1 cellular context compared by ENCODE assay signal in the genomic region with DNA sequence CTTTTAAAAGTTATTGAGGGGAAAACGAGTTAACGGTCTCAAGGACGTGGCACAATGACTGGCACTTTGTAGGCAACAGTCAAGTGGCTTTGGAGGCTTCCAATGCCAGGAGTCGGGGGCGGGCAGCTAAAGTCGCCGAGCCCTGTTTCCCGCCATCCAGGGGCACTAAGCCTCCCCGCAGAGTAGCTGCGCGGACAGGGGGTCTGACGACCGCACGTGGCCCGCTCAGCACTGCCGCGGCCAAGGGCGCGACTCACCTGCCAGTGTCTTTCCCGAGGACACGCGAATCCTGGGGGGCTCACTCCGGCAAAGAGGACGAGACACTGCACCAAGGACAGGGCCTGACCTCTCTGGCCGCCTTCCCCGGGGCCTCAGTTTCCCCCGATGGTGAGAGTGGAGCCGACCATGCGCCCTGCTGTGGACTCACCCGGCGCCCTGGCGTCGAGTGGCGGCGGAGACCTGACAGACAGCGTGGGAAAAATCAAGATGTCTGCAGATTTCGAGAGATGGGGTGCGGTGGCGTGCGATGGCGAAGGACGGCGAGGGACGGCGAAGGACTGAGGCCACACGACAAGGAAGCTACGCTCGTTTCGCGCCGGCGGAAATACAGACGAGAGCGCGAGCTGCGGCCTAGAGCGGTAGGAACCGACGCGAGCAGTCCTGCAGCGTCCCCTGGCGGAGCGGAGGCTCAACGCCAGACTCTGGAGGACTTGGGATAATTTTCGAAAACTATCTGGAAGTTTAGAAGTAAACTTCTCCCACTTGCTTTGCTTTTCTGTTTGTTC.
TF ChIP-seq lines count a peak whose summit lies in the region.

A gene (minus strand): TSS at position 559 of the 785 bp plus-strand sequence.

TF ChIP-seq in HepG2, 621 proteins besides CTCF, POLR2A, EP300 and RAD21 (continued from another document and continues in another):
- TF ChIP-seq, protein P1, sequence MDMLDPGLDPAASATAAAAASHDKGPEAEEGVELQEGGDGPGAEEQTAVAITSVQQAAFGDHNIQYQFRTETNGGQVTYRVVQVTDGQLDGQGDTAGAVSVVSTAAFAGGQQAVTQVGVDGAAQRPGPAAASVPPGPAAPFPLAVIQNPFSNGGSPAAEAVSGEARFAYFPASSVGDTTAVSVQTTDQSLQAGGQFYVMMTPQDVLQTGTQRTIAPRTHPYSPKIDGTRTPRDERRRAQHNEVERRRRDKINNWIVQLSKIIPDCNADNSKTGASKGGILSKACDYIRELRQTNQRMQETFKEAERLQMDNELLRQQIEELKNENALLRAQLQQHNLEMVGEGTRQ (IDR thresholded peaks at IDR 0.05; ENCODE audit: low read depth, low read length): no peak
- TF ChIP-seq, protein P1 (CRISPR knock-in tag; IDR thresholded peaks at IDR 0.05; ENCODE audit: borderline replicate concordance): peak; percentile 57; the same call in 1 of the 2 replicates
- TF ChIP-seq, protein P2, sequence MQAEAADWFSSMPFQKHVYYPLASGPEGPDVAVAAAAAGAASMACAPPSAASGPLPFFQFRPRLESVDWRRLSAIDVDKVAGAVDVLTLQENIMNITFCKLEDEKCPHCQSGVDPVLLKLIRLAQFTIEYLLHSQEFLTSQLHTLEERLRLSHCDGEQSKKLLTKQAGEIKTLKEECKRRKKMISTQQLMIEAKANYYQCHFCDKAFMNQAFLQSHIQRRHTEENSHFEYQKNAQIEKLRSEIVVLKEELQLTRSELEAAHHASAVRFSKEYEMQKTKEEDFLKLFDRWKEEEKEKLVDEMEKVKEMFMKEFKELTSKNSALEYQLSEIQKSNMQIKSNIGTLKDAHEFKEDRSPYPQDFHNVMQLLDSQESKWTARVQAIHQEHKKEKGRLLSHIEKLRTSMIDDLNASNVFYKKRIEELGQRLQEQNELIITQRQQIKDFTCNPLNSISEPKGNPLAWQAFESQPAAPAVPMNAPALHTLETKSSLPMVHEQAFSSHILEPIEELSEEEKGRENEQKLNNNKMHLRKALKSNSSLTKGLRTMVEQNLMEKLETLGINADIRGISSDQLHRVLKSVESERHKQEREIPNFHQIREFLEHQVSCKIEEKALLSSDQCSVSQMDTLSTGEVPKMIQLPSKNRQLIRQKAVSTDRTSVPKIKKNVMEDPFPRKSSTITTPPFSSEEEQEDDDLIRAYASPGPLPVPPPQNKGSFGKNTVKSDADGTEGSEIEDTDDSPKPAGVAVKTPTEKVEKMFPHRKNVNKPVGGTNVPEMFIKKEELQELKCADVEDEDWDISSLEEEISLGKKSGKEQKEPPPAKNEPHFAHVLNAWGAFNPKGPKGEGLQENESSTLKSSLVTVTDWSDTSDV (CRISPR knock-in tag; IDR thresholded peaks at IDR 0.05): peak; percentile 98
- TF ChIP-seq ZBTB20 (CRISPR knock-in tag; IDR thresholded peaks at IDR 0.05; ENCODE audit: borderline replicate concordance, low read depth): peak; percentile 98
- peak; percentile 98 for TF ChIP-seq ZNF776 (CRISPR knock-in tag; IDR thresholded peaks at IDR 0.05)
- TF ChIP-seq ZNF296 (CRISPR knock-in tag; conservative IDR thresholded peaks at IDR 0.05): peak; percentile 91
- TF ChIP-seq, protein P3, sequence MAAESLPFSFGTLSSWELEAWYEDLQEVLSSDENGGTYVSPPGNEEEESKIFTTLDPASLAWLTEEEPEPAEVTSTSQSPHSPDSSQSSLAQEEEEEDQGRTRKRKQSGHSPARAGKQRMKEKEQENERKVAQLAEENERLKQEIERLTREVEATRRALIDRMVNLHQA (CRISPR knock-in tag; IDR thresholded peaks at IDR 0.05): peak; percentile 83; the same call in 1 of the 2 replicates
- TF ChIP-seq, protein P4, sequence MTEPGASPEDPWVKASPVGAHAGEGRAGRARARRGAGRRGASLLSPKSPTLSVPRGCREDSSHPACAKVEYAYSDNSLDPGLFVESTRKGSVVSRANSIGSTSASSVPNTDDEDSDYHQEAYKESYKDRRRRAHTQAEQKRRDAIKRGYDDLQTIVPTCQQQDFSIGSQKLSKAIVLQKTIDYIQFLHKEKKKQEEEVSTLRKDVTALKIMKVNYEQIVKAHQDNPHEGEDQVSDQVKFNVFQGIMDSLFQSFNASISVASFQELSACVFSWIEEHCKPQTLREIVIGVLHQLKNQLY (CRISPR knock-in tag; IDR thresholded peaks at IDR 0.05): peak; percentile 88; the same call in 1 of the 2 replicates
- TF ChIP-seq ZNF768 (CRISPR knock-in tag; IDR thresholded peaks at IDR 0.05): peak; percentile 91
- TF ChIP-seq SIN3B (IDR thresholded peaks at IDR 0.05; ENCODE audit: low read length): peak; percentile 86
- peak; percentile 79; the same call in 1 of the 2 replicates for TF ChIP-seq DNMT3B (CRISPR knock-in tag; conservative IDR thresholded peaks at IDR 0.05)
- TF ChIP-seq FOXK2 (IDR thresholded peaks at IDR 0.05): peak; percentile 72
- TF ChIP-seq, protein P5, sequence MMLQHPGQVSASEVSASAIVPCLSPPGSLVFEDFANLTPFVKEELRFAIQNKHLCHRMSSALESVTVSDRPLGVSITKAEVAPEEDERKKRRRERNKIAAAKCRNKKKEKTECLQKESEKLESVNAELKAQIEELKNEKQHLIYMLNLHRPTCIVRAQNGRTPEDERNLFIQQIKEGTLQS (CRISPR knock-in tag; IDR thresholded peaks at IDR 0.05): peak; percentile 85
- TF ChIP-seq NR2F6 (IDR thresholded peaks at IDR 0.05): peak; percentile 33; the same call in 1 of the 2 replicates
- peak; percentile 91 for TF ChIP-seq NR2F6 (CRISPR knock-in tag; IDR thresholded peaks at IDR 0.05)
- peak; percentile 99 for TF ChIP-seq BRCA1 (CRISPR knock-in tag; IDR thresholded peaks at IDR 0.05)
- peak; percentile 99 for TF ChIP-seq IRX3 (CRISPR knock-in tag; IDR thresholded peaks at IDR 0.05; ENCODE audit: borderline replicate concordance, low read depth)
- TF ChIP-seq, protein P6, sequence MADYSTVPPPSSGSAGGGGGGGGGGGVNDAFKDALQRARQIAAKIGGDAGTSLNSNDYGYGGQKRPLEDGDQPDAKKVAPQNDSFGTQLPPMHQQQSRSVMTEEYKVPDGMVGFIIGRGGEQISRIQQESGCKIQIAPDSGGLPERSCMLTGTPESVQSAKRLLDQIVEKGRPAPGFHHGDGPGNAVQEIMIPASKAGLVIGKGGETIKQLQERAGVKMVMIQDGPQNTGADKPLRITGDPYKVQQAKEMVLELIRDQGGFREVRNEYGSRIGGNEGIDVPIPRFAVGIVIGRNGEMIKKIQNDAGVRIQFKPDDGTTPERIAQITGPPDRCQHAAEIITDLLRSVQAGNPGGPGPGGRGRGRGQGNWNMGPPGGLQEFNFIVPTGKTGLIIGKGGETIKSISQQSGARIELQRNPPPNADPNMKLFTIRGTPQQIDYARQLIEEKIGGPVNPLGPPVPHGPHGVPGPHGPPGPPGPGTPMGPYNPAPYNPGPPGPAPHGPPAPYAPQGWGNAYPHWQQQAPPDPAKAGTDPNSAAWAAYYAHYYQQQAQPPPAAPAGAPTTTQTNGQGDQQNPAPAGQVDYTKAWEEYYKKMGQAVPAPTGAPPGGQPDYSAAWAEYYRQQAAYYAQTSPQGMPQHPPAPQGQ (CRISPR knock-in tag; IDR thresholded peaks at IDR 0.05; ENCODE audit: borderline replicate concordance): peak; percentile 99
- TF ChIP-seq PAWR (CRISPR knock-in tag; IDR thresholded peaks at IDR 0.05; ENCODE audit: borderline replicate concordance): peak; percentile 99
- TF ChIP-seq, protein P7, sequence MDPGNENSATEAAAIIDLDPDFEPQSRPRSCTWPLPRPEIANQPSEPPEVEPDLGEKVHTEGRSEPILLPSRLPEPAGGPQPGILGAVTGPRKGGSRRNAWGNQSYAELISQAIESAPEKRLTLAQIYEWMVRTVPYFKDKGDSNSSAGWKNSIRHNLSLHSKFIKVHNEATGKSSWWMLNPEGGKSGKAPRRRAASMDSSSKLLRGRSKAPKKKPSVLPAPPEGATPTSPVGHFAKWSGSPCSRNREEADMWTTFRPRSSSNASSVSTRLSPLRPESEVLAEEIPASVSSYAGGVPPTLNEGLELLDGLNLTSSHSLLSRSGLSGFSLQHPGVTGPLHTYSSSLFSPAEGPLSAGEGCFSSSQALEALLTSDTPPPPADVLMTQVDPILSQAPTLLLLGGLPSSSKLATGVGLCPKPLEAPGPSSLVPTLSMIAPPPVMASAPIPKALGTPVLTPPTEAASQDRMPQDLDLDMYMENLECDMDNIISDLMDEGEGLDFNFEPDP (CRISPR knock-in tag; conservative IDR thresholded peaks at IDR 0.05): peak; percentile 100
- TF ChIP-seq SMAD1 (CRISPR knock-in tag; IDR thresholded peaks at IDR 0.05; ENCODE audit: borderline replicate concordance, low read depth): peak; percentile 99; the same call in 1 of the 2 replicates
- peak; percentile 99 for TF ChIP-seq CCDC6 (CRISPR knock-in tag; IDR thresholded peaks at IDR 0.05)
- peak; percentile 99 for TF ChIP-seq ASH2L (IDR thresholded peaks at IDR 0.05; ENCODE audit: insufficient read length, low read depth, low read length)
- peak; percentile 82 for TF ChIP-seq ZNF143 (CRISPR knock-in tag; IDR thresholded peaks at IDR 0.05)
- peak; percentile 94 for TF ChIP-seq SKI (IDR thresholded peaks at IDR 0.05; ENCODE audit: partially characterized antibody)
- TF ChIP-seq ZNF788 (CRISPR knock-in tag; IDR thresholded peaks at IDR 0.05; ENCODE audit: borderline replicate concordance): peak; percentile 100
- TF ChIP-seq, protein P8, sequence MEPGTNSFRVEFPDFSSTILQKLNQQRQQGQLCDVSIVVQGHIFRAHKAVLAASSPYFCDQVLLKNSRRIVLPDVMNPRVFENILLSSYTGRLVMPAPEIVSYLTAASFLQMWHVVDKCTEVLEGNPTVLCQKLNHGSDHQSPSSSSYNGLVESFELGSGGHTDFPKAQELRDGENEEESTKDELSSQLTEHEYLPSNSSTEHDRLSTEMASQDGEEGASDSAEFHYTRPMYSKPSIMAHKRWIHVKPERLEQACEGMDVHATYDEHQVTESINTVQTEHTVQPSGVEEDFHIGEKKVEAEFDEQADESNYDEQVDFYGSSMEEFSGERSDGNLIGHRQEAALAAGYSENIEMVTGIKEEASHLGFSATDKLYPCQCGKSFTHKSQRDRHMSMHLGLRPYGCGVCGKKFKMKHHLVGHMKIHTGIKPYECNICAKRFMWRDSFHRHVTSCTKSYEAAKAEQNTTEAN (CRISPR knock-in tag; conservative IDR thresholded peaks at IDR 0.05): peak; percentile 93
- TF ChIP-seq ZFX (CRISPR knock-in tag; IDR thresholded peaks at IDR 0.05; ENCODE audit: low read depth): peak; percentile 99
- TF ChIP-seq ZNF207 (IDR thresholded peaks at IDR 0.05; ENCODE audit: borderline replicate concordance): no peak
- peak; percentile 83; the same call in 1 of the 2 replicates for TF ChIP-seq ZKSCAN5 (CRISPR knock-in tag; IDR thresholded peaks at IDR 0.05)
- peak; percentile 100 for TF ChIP-seq KDM4B (CRISPR knock-in tag; IDR thresholded peaks at IDR 0.05)
- TF ChIP-seq, protein P9, sequence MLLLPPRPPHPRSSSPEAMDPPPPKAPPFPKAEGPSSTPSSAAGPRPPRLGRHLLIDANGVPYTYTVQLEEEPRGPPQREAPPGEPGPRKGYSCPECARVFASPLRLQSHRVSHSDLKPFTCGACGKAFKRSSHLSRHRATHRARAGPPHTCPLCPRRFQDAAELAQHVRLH (CRISPR knock-in tag; IDR thresholded peaks at IDR 0.05; ENCODE audit: borderline replicate concordance, low read depth): peak; percentile 100
- peak; percentile 27; the same call in 1 of the 2 replicates for TF ChIP-seq ZFP62 (CRISPR knock-in tag; IDR thresholded peaks at IDR 0.05)
- peak; percentile 94 for TF ChIP-seq ZNF780A (CRISPR knock-in tag; IDR thresholded peaks at IDR 0.05)
- TF ChIP-seq MTF1 (CRISPR knock-in tag; IDR thresholded peaks at IDR 0.05): peak; percentile 91
- TF ChIP-seq, protein P10, sequence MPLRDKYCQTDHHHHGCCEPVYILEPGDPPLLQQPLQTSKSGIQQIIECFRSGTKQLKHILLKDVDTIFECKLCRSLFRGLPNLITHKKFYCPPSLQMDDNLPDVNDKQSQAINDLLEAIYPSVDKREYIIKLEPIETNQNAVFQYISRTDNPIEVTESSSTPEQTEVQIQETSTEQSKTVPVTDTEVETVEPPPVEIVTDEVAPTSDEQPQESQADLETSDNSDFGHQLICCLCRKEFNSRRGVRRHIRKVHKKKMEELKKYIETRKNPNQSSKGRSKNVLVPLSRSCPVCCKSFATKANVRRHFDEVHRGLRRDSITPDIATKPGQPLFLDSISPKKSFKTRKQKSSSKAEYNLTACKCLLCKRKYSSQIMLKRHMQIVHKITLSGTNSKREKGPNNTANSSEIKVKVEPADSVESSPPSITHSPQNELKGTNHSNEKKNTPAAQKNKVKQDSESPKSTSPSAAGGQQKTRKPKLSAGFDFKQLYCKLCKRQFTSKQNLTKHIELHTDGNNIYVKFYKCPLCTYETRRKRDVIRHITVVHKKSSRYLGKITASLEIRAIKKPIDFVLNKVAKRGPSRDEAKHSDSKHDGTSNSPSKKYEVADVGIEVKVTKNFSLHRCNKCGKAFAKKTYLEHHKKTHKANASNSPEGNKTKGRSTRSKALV (CRISPR knock-in tag; IDR thresholded peaks at IDR 0.05): peak; percentile 98
- peak; percentile 95 for TF ChIP-seq ZNF335 (CRISPR knock-in tag; IDR thresholded peaks at IDR 0.05)
- TF ChIP-seq, protein P11, sequence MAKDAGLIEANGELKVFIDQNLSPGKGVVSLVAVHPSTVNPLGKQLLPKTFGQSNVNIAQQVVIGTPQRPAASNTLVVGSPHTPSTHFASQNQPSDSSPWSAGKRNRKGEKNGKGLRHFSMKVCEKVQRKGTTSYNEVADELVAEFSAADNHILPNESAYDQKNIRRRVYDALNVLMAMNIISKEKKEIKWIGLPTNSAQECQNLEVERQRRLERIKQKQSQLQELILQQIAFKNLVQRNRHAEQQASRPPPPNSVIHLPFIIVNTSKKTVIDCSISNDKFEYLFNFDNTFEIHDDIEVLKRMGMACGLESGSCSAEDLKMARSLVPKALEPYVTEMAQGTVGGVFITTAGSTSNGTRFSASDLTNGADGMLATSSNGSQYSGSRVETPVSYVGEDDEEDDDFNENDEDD (CRISPR knock-in tag; IDR thresholded peaks at IDR 0.05; ENCODE audit: borderline replicate concordance): peak; percentile 99
- peak; percentile 93 for TF ChIP-seq ELF4 (CRISPR knock-in tag; IDR thresholded peaks at IDR 0.05; ENCODE audit: borderline replicate concordance)
- peak; percentile 98; the same call in 1 of the 2 replicates for TF ChIP-seq ZSCAN21 (CRISPR knock-in tag; IDR thresholded peaks at IDR 0.05; ENCODE audit: borderline replicate concordance)
- peak; percentile 100 for TF ChIP-seq ZNF501 (CRISPR knock-in tag; IDR thresholded peaks at IDR 0.05)
- TF ChIP-seq GATA4 (IDR thresholded peaks at IDR 0.05; ENCODE audit: borderline replicate concordance, low read depth): peak; percentile 80; the same call in 1 of the 2 replicates
- TF ChIP-seq ESRRA (CRISPR knock-in tag; IDR thresholded peaks at IDR 0.05; ENCODE audit: low read depth): peak; percentile 98
